In genomic region chr6:31652925-31653724, GRCh38 we compare ENCODE assay signal across 8 cellular contexts. TPM values are rescaled to one million over a fixed set of nuclear protein-coding genes. Genes with fewer than 3 reads are reported as not detected.
DNase-seq lines count a peak whose midpoint lies in the region; ATAC-seq and TF ChIP-seq lines count a peak whose summit lies in the region.

No MANE protein-coding gene starts in this region.

- peak overlapping the region; percentile 89 to 98 for H3K4me3 Mint-ChIP-seq in activated T-cell treated with anti-CD3 and anti-CD28 coated beads, Interleukin-2, amount 50 U/mL, for 72 hours

- H3K9me3 Mint-ChIP-seq in activated T-cell treated with anti-CD3 and anti-CD28 coated beads, Interleukin-2, amount 50 U/mL, for 72 hours = no peaks in the 10 kb centered on the region

- peak overlapping the region; percentile 76 for H3K4me3 ChIP-seq in neuron (ENCODE audit: low read length)
- H3K4me3 ChIP-seq in upper lobe of right lung = peak overlapping the region; percentile 76

- peaks cover 5 to 24% of the 10 kb centered on the region in 2 donors for H3K36me3 Mint-ChIP-seq in activated T-cell treated with anti-CD3 and anti-CD28 coated beads, Interleukin-2, amount 50 U/mL, for 72 hours (ENCODE audit: insufficient read depth in 2 of 2)

- peaks cover 50% of the 10 kb centered on the region for H3K4me1 Mint-ChIP-seq in activated T-cell treated with anti-CD3 and anti-CD28 coated beads, Interleukin-2, amount 50 U/mL, for 72 hours (ENCODE audit: low read depth)

- H3K9me3 ChIP-seq in neuron (ENCODE audit: low read length) (no peaks in the 10 kb centered on the region), upper lobe of right lung (no peaks in the 10 kb centered on the region)

- no peaks in the 10 kb centered on the region for H3K4me1 ChIP-seq in foreskin keratinocyte
- peaks cover 12% of the 10 kb centered on the region for H3K4me1 ChIP-seq in neuron (ENCODE audit: insufficient read depth, low read length)
- peaks cover 22% of the 10 kb centered on the region for H3K4me1 ChIP-seq in upper lobe of right lung

- H3K27me3 Mint-ChIP-seq in activated T-cell treated with anti-CD3 and anti-CD28 coated beads, Interleukin-2, amount 50 U/mL, for 72 hours (ENCODE audit: low read depth) = no peaks in the 10 kb centered on the region

- DNase-seq in AML-193 (lab: John Stamatoyannopoulos, UW) = peak; percentile 99 to 100
- peak; percentile 99 for DNase-seq in NCI-H2227 treated with DMSO at 0.1 percent for 48 hours (lab: John Stamatoyannopoulos, UW)
- DNase-seq in activated T-cell treated with anti-CD3 and anti-CD28 coated beads, Interleukin-2, amount 50 U/mL, for 72 hours = peak in 1 of 2 donors; percentile 92
- DNase-seq in foreskin keratinocyte = no peak
- peak; percentile 90 for DNase-seq in upper lobe of right lung

- intact Hi-C loops in upper lobe of right lung (cut with DNase I) = no loop called here

- no peaks in the 10 kb centered on the region for H3K27me3 ChIP-seq in foreskin keratinocyte
- H3K27me3 ChIP-seq in neuron (ENCODE audit: insufficient read depth, low read length) = no peaks in the 10 kb centered on the region
- H3K27me3 ChIP-seq in upper lobe of right lung = no peaks in the 10 kb centered on the region

- H3K36me3 ChIP-seq in neuron (ENCODE audit: insufficient read depth, low read length) (peaks cover 33% of the 10 kb centered on the region), upper lobe of right lung (peaks cover 44% of the 10 kb centered on the region)

- H3K27ac Mint-ChIP-seq in activated T-cell treated with anti-CD3 and anti-CD28 coated beads, Interleukin-2, amount 50 U/mL, for 72 hours = peak overlapping the region; percentile 99

- peak; percentile 33 for ATAC-seq in GM18508 (IDR thresholded peaks at IDR 0.05; ENCODE audit: insufficient read depth, unreplicated experiment)
- peak; percentile 64 for ATAC-seq in HG02885 (IDR thresholded peaks at IDR 0.05; ENCODE audit: poor library complexity, unreplicated experiment)
- peak; percentile 73 to 74 for ATAC-seq in activated T-cell treated with anti-CD3 and anti-CD28 coated beads, Interleukin-2, amount 50 U/mL, for 72 hours (replicated peaks in 1 of 2)
- ATAC-seq in foreskin keratinocyte = peak; percentile 54
- peak; percentile 78 for ATAC-seq in upper lobe of right lung

- H3K27ac ChIP-seq in foreskin keratinocyte (peak overlapping the region; percentile 97), upper lobe of right lung (peak overlapping the region; percentile 96)

- H2AFZ ChIP-seq in neuron (ENCODE audit: low read depth, low read length) = peak overlapping the region; percentile 1

- TF ChIP-seq CTCF in foreskin keratinocyte (conservative IDR thresholded peaks at IDR 0.05) = peak; percentile 40
- peak; percentile 18 for TF ChIP-seq CTCF in upper lobe of right lung (IDR thresholded peaks at IDR 0.05)

RNA-seq across cellular contexts. Expression of gene BAG6, which starts 0.7 kb away (rescaled TPM):
- 100 to 1,000 TPM; 265 to 272 TPM for total RNA-seq in activated T-cell treated with anti-CD3 and anti-CD28 coated beads, Interleukin-2, amount 50 U/mL, for 72 hours
- 179 and 180 TPM in 2 replicates for total RNA-seq in foreskin keratinocyte
- 181 and 185 TPM in 2 replicates for polyA plus RNA-seq in foreskin keratinocyte
- 238 TPM for total RNA-seq in upper lobe of right lung

RNA-seq across cellular contexts. Expression of gene APOM, which starts 2.6 kb away (rescaled TPM):
- 1 to 10 TPM; 5.0 to 6.0 TPM for total RNA-seq in activated T-cell treated with anti-CD3 and anti-CD28 coated beads, Interleukin-2, amount 50 U/mL, for 72 hours
- total RNA-seq in foreskin keratinocyte = 0.88 and 1.3 TPM in 2 replicates
- polyA plus RNA-seq in foreskin keratinocyte = 2.7 and 3.0 TPM in 2 replicates
- 2.6 TPM for total RNA-seq in upper lobe of right lung

RNA-seq across cellular contexts. Expression of gene C6orf47, which starts 7.5 kb away (rescaled TPM):
- 10 to 100 TPM; 21.1 to 22.5 TPM for total RNA-seq in activated T-cell treated with anti-CD3 and anti-CD28 coated beads, Interleukin-2, amount 50 U/mL, for 72 hours
- total RNA-seq in foreskin keratinocyte = 18.7 and 19.7 TPM in 2 replicates
- polyA plus RNA-seq in foreskin keratinocyte = 16.7 and 16.8 TPM in 2 replicates
- 25.6 TPM for total RNA-seq in upper lobe of right lung

RNA-seq across cellular contexts. Expression of gene GPANK1, which starts 11.7 kb away (rescaled TPM):
- total RNA-seq in activated T-cell treated with anti-CD3 and anti-CD28 coated beads, Interleukin-2, amount 50 U/mL, for 72 hours = 10 to 100 TPM; 30.3 to 37.7 TPM
- total RNA-seq in foreskin keratinocyte (17.2 and 17.8 TPM in 2 replicates), upper lobe of right lung (13.9 TPM)
- 26.5 and 28.7 TPM in 2 replicates for polyA plus RNA-seq in foreskin keratinocyte

RNA-seq across cellular contexts. Expression of gene CSNK2B, which starts 12.8 kb away (rescaled TPM):
- 100 to 1,000 TPM; 208 to 209 TPM for total RNA-seq in activated T-cell treated with anti-CD3 and anti-CD28 coated beads, Interleukin-2, amount 50 U/mL, for 72 hours
- 201 and 203 TPM in 2 replicates for total RNA-seq in foreskin keratinocyte
- polyA plus RNA-seq in foreskin keratinocyte = 295 and 298 TPM in 2 replicates
- total RNA-seq in upper lobe of right lung = 114 TPM

Comparison
In these comparisons a context has a peak if more than half of its experiments do, and no peak if none do; other contexts are left out.
1. DNase-seq: peak in AML-193 (2 of 2), NCI-H2227 treated with DMSO at 0.1 percent for 48 hours (single experiment) and upper lobe of right lung (single experiment); none in foreskin keratinocyte (0 of 2).
2. Peak in every context shown above with its lines, with median percentiles within 50 percentile points of each other: ATAC-seq.